25 cellular contexts compared by ENCODE assay signal in genomic region chr9:25913806-25914205, GRCh38.
"Had no signal": no experiment of that assay in that cellular context is flagged by ENCODE, and none has a peak within 500 bp of the region (broad histone marks: within the 10 kb centered on the region; RNA-seq: fewer than 3 reads in every experiment).

No MANE protein-coding gene starts in this region.

- H3K27ac ChIP-seq: left ventricle myocardium inferior, neural progenitor cell, neutrophil, ovary, right atrium auricular region, right lobe of liver, tibial nerve, upper lobe of right lung had no signal

- H3K4me1 ChIP-seq: left ventricle myocardium inferior, neural progenitor cell, right atrium auricular region, right lobe of liver, tibial nerve, upper lobe of right lung had no signal

- H3K9me3 ChIP-seq: neutrophil, ovary, right lobe of liver, tibial nerve, upper lobe of right lung had no signal

- H3K36me3 ChIP-seq: left ventricle myocardium inferior, neural progenitor cell, neutrophil, ovary, right atrium auricular region, right lobe of liver, tibial nerve, upper lobe of right lung had no signal

- H3K9ac ChIP-seq: neural progenitor cell had no signal

- FAIRE-seq: urothelium cell line had no signal

- ATAC-seq: natural killer cell; right lobe of liver; stimulated activated memory B cell treated with anti-CD40 and anti-IgM and Interleukin-4, amounts not matched to agents 10 μg/mL and 1 μg/mL and 100 μg/mL, for 72 hours; stimulated activated naive CD8-positive, alpha-beta T cell treated with anti-CD3 and anti-CD28 coated beads, Interleukin-15, amount 100 ng/mL, for 72 hours; upper lobe of right lung had no signal

- DNase-seq: islet precursor cell; left ventricle myocardium inferior; mesendoderm; naive B cell; natural killer cell; nephron progenitor cell; occipital lobe; ovary; right lobe of liver; stimulated activated CD4-positive, alpha-beta T cell treated with anti-CD3 and anti-CD28 coated beads, Interleukin-1b, Interleukin-23, amount 100 ng/mL, for 48 hours; stimulated activated CD4-positive, alpha-beta T cell treated with anti-CD3 and anti-CD28 coated beads, Interleukin-2, amount 100 ng/mL, for 48 hours; stimulated activated CD4-positive, alpha-beta T cell treated with anti-CD3 and anti-CD28 coated beads, Interleukin-4, amount 100 ng/mL, for 4 hours; stimulated activated CD8-positive, alpha-beta memory T cell treated with anti-CD3 and anti-CD28 coated beads, Interleukin-4, amount 100 ng/mL, for 48 hours; stimulated activated naive CD4-positive, alpha-beta T cell treated with Interleukin-2 at 50 U/mL for 16 hours; stimulated activated naive CD8-positive, alpha-beta T cell treated with anti-CD3 and anti-CD28 coated beads, Interleukin-15, amount 100 ng/mL, for 72 hours; substantia nigra; upper lobe of right lung had no signal

- H3K4me2 ChIP-seq: neural progenitor cell, smooth muscle cell had no signal

- H3K27me3 ChIP-seq: neural progenitor cell, neutrophil, ovary, right atrium auricular region, right lobe of liver, tibial nerve, upper lobe of right lung had no signal

- H2AFZ ChIP-seq: neural progenitor cell had no signal

- H3K4me3 ChIP-seq: left ventricle myocardium inferior, lung, neural progenitor cell, ovary, right atrium auricular region, right lobe of liver, smooth muscle cell, tibial nerve, upper lobe of right lung had no signal
